Comparison of ENCODE assay signal across 1 cellular context in the genomic region with DNA sequence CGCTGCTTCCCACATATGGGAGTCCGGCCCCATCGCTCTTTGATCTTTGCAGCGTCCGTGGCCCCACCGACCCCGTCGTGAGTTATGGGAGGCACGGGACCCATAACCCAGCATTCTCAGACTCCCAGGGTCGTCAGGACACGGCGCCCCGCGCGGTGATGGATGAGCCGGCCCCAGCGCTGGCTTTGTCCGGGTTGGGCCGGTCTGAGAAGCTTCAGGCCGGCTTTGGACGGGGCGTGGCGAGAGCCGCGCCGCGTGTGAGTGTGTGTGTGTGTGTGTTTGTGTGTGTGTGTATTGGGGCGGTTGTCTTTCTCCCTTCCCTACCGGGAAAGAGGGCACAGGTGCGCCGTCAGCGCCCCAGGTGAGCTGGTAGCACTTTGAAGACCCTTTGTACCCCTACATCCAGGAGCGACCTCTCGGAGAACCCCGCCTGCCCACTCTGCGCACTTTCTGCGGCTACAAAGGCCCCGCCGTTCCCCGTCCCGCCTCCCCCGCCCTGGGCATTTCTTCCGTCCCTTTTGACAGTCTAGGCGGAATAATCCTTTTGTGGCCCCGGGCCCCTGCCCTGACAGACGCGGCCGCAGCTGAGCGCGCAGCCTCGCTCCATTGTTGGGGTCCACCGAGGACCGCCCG.
TF ChIP-seq lines count a peak whose summit lies in the region.

No MANE protein-coding gene starts in this region.

TF ChIP-seq in WTC11, 78 proteins besides CTCF, POLR2A, EP300 and RAD21:
- TF ChIP-seq SP1 (CRISPR knock-in tag; conservative IDR thresholded peaks at IDR 0.05): peak; percentile 12; the same call in 1 of the 2 replicates
- no peak for TF ChIP-seq TP53 (CRISPR knock-in tag; IDR thresholded peaks at IDR 0.05)
- 0 out of 2 replicates have a peak, but pooled peaks have one; percentile 13 for TF ChIP-seq GTF2I (CRISPR knock-in tag; conservative IDR thresholded peaks at IDR 0.05)
- TF ChIP-seq OVOL2 (CRISPR knock-in tag; IDR thresholded peaks at IDR 0.05; ENCODE audit: borderline replicate concordance): no peak
- TF ChIP-seq, protein P1, sequence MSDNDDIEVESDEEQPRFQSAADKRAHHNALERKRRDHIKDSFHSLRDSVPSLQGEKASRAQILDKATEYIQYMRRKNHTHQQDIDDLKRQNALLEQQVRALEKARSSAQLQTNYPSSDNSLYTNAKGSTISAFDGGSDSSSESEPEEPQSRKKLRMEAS (CRISPR knock-in tag; IDR thresholded peaks at IDR 0.05): 0 out of 2 replicates have a peak, but pooled peaks have one; percentile 2
- TF ChIP-seq, protein P2, sequence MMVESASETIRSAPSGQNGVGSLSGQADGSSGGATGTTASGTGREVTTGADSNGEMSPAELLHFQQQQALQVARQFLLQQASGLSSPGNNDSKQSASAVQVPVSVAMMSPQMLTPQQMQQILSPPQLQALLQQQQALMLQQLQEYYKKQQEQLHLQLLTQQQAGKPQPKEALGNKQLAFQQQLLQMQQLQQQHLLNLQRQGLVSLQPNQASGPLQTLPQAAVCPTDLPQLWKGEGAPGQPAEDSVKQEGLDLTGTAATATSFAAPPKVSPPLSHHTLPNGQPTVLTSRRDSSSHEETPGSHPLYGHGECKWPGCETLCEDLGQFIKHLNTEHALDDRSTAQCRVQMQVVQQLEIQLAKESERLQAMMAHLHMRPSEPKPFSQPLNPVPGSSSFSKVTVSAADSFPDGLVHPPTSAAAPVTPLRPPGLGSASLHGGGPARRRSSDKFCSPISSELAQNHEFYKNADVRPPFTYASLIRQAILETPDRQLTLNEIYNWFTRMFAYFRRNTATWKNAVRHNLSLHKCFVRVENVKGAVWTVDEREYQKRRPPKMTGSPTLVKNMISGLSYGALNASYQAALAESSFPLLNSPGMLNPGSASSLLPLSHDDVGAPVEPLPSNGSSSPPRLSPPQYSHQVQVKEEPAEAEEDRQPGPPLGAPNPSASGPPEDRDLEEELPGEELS (CRISPR knock-in tag; IDR thresholded peaks at IDR 0.05): 0 out of 2 replicates have a peak, but pooled peaks have one; percentile 38
TF ChIP-seq in WTC11: peak in this region for 4.
